ENCODE assay signal across 8 cellular contexts in the genomic region with DNA sequence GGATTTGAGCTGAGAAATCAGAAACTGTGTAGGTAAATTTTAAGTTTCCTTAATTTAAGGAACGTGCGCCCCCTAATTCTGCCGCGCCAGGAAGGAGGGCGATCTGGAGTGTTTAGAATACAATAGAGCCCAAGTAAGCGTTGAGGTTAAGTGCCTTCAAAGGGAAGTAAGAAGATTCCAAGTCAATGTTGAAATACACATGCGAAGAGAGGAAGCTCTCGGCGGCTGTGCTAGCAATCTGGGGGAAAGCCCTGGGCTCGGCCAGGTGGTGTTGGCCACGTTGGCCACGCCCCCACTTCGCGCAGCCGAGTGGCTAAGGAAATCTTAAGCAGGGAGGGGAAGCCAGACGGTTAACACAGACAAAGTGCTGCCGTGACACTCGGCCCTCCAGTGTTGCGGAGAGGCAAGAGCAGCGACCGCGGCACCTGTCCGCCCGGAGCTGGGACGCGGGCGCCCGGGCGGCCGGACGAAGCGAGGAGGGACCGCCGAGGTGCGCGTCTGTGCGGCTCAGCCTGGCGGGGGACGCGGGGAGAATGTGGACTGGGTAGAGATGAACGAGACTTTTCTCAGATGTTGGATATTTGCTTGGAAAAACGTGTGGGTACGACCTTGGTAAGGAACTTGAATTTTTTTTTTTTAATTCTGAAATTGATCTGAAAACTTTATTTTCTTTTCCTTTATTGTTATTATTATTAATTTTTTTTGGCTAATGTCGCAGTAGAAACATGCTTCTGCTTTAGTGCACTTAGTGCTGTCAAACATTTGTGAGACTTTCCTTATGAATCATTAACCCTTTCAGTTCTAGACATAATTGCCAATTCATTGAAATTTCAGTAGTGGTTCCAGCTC. TPM values are rescaled to one million over a fixed set of nuclear protein-coding genes. Genes with fewer than 3 reads are reported as not detected.
DNase-seq lines count a peak whose midpoint lies in the region; ATAC-seq, FAIRE-seq and TF ChIP-seq lines count a peak whose summit lies in the region.

TSS of gene PRDM1 (plus strand) at position 353 of the 849 bp plus-strand sequence. CDS start at position 571, 218 bp downstream.

- peak; percentile 84 for TF ChIP-seq POLR2A in transverse colon (IDR thresholded peaks at IDR 0.05)

- intact Hi-C loops in pancreas (cut with DNase I), result no loop called here
- intact Hi-C loops in transverse colon (cut with DNase I; ENCODE audit: low total_unique reads), result no loop called here

- H3K79me2 ChIP-seq in GM23248 (ENCODE audit: insufficient read depth), result peaks cover 48% of the 10 kb centered on the region

- no peak for TF ChIP-seq CTCF in pancreas (IDR thresholded peaks at IDR 0.05)
- TF ChIP-seq CTCF in transverse colon (IDR thresholded peaks at IDR 0.05), result peak in 4 of 5 experiments; percentile 17 to 66 (median 30)

- WGBS in GM23248 (ENCODE audit: low coverage in 1 of 2, low lambda C conversion rate in 2 of 2, missing lambda C conversion rate in 2 of 2), 2 experiments, result 1 to 2% methylated on average over 44 of the region's 44 CpGs
- WGBS in pancreas, 2 donors, result 0 to 1% methylated on average over 44 of the region's 44 CpGs
- 0 to 1% methylated on average over 12 to 44 of the region's 44 CpGs for WGBS in transverse colon (ENCODE audit: low coverage in 1 of 2), 2 donors

- H3K4me3 ChIP-seq in GM23248 (peak within 1 kb of the TSS; percentile 93), SJSA1 (peak within 1 kb of the TSS; percentile 41), pancreas (peak within 1 kb of the TSS; percentile 7 to 54 (median 30)), transverse colon (peak within 1 kb of the TSS; percentile 6 to 67 (median 38))

- H3K27me3 ChIP-seq in GM23248 (replicated peaks; ENCODE audit: insufficient read depth) (no peaks in the 10 kb centered on the region), SJSA1 (replicated peaks) (no peaks in the 10 kb centered on the region), pancreas (peaks cover 0 to 6% (median 0%) of the 10 kb centered on the region in 4 donors), transverse colon (peaks cover 34% of the 10 kb centered on the region)

- H3K4me2 ChIP-seq in GM23248 (ENCODE audit: unreplicated experiment), result peak within 1 kb of the TSS; percentile 98

- in situ Hi-C loops in GM23248 (cut with MboI) (loop anchor here (25.0 kb wide), 1 partner anchor 599 kb away; no protein-coding TSS in a partner anchor), transverse colon (cut with MboI; ENCODE audit: low pct_ligation_motif_present in 1 of 4, low pct_unique_long_range_greater_than_20kb in 1 of 4, low sequenced_read_pairs in 3 of 4) (loop anchor here in 1 of 4 donors (25.0 kb wide), 1 partner anchor 599 kb away; no protein-coding TSS in a partner anchor)

- H3K9me3 ChIP-seq in GM23248 (ENCODE audit: low read depth) (no peaks in the 10 kb centered on the region), SJSA1 (replicated peaks) (no peaks in the 10 kb centered on the region), pancreas (no peaks in the 10 kb centered on the region), transverse colon (no peaks in the 10 kb centered on the region)

- ATAC-seq in pancreas, result peak; percentile 95 to 99 (median 96)

- peaks cover 53% of the 10 kb centered on the region for H3F3A ChIP-seq in GM23248 (ENCODE audit: insufficient read depth)

- no peaks in the 10 kb centered on the region for H3K9me2 ChIP-seq in GM23248 (ENCODE audit: insufficient read depth)

- TF ChIP-seq EP300 in transverse colon (IDR thresholded peaks at IDR 0.05; ENCODE audit: low read depth), result no peak

- H4K20me1 ChIP-seq in GM23248 (ENCODE audit: insufficient read depth), result no peaks in the 10 kb centered on the region

- H3K27ac ChIP-seq in GM23248, result peak within 1 kb of the TSS; percentile 75
- peak within 1 kb of the TSS; percentile 53 for H3K27ac ChIP-seq in SJSA1
- H3K27ac ChIP-seq in pancreas, result peak within 1 kb of the TSS in 2 of 4 donors; percentile 71 to 78
- peak within 1 kb of the TSS; percentile 72 to 84 (median 78) for H3K27ac ChIP-seq in transverse colon

- peaks cover 66% of the 10 kb centered on the region for H3K4me1 ChIP-seq in GM23248 (ENCODE audit: insufficient read depth)
- H3K4me1 ChIP-seq in SJSA1 (replicated peaks), result peaks cover 59% of the 10 kb centered on the region
- H3K4me1 ChIP-seq in pancreas, result peaks cover 0 to 10% (median 0%) of the 10 kb centered on the region in 3 donors
- peaks cover 0 to 31% (median 8%) of the 10 kb centered on the region in 4 donors for H3K4me1 ChIP-seq in transverse colon

- FAIRE-seq in pancreas (lab: Jason Lieb, UNC), result no peak

- no peaks in the 10 kb centered on the region for H3K36me3 ChIP-seq in GM23248 (ENCODE audit: low read depth)
- no peaks in the 10 kb centered on the region for H3K36me3 ChIP-seq in SJSA1
- no peaks in the 10 kb centered on the region for H3K36me3 ChIP-seq in pancreas
- no peaks in the 10 kb centered on the region for H3K36me3 ChIP-seq in transverse colon

- H3K9ac ChIP-seq in GM23248, result peak within 1 kb of the TSS; percentile 75

- DNase-seq in ELR (ENCODE audit: low read depth) (peak; percentile 92), GM23248 (peak; percentile 81), Kasumi-1 (lab: John Stamatoyannopoulos, UW) (peak; percentile 89 to 91), SJSA1 (ENCODE audit: low read depth in 1 of 2, low spot score in 2 of 2) (peak; percentile 61 to 70), glomerular visceral epithelial cell (ENCODE audit: extremely low spot score) (peak; percentile 89), pancreas (peak; percentile 85 to 93 (median 90)), transverse colon (peak; percentile 95)
- peak; percentile 63 for DNase-seq in activated gamma-delta T cell treated with anti-CD3 and anti-CD28 coated beads, Interleukin-2, amount 50 U/mL, for 16 hours (ENCODE audit: low read depth)

- peak within 1 kb of the TSS; percentile 91 for H2AFZ ChIP-seq in GM23248

RNA-seq across cellular contexts. Expression of gene PRDM1, which starts in this region (rescaled TPM):
- 2.7 and 3.8 TPM in 2 replicates for total RNA-seq in GM23248 (2014; rRNA removed; shearing (Covaris generic))
- 3.5 and 3.9 TPM in 2 replicates for polyA plus RNA-seq in GM23248 (2016; fragmentation: Nextera tagmentation; extraction: Ambion mirVana)
- total RNA-seq in SJSA1 (2014; rRNA removed; shearing (Covaris generic)), result 0.84 and 1.3 TPM in 2 replicates
- total RNA-seq in pancreas, result 1 to 10 TPM in 4 of 6 donors, under 1 TPM in 2; 0.59 to 5.5 (median 1.3) TPM
- polyA plus RNA-seq in pancreas, result under 1 TPM; 0.30 to 0.92 TPM
- total RNA-seq in transverse colon, result 10 to 100 TPM in 3 of 4 donors, 1 to 10 TPM in 1; 2.4 to 32.4 (median 18.6) TPM

Comparison
In these comparisons a context has a peak if more than half of its experiments do, and no peak if none do; other contexts are left out.
1. H3K4me3 ChIP-seq: peak in every context shown above with its lines; median percentile 93 in GM23248; 41 in SJSA1; 38 in transverse colon; 30 in pancreas.
2. CTCF ChIP-seq: peak in transverse colon (4 of 5); none in pancreas (0 of 4).
3. Peak in every context shown above with its lines, with median percentiles within 50 percentile points of each other: DNase-seq.